24 cellular contexts compared by ENCODE assay signal in genomic region chr1:217244946-217245345, GRCh38.
DNase-seq lines count a peak whose midpoint lies in the region; ATAC-seq and TF ChIP-seq lines count a peak whose summit lies in the region.
"Had no signal": no experiment of that assay in that cellular context is flagged by ENCODE, and none has a peak within 500 bp of the region (broad histone marks: within the 10 kb centered on the region; RNA-seq: fewer than 3 reads in every experiment).

No MANE protein-coding gene starts in this region.

- H3K4me1 ChIP-seq in adipocyte (ENCODE audit: control insufficient read depth, insufficient read depth, low read length) = peaks cover 10% of the 10 kb centered on the region
- peaks cover 0 to 20% (median 10%) of the 10 kb centered on the region in 5 donors for H3K4me1 ChIP-seq in subcutaneous abdominal adipose tissue (ENCODE audit: control insufficient read depth in 5 of 5, insufficient read depth in 5 of 5, low read length in 5 of 5)
- H3K4me1 ChIP-seq in aorta (ENCODE audit: control insufficient read depth in 1 of 2, insufficient read depth in 2 of 2, low read length in 2 of 2) = peaks cover 0 to 4% of the 10 kb centered on the region in 2 donors
- H3K4me1 ChIP-seq in SJCRH30 = no peaks in the 10 kb centered on the region
- H3K4me1 ChIP-seq: A549; BLaER1 treated with 17β-estradiol and CSF1 and Interleukin-3, amounts not matched to agents 10 nM and 100 nM had no signal

- H3K27me3 ChIP-seq in adipocyte (replicated peaks; ENCODE audit: control insufficient read depth, insufficient read depth, low read length) = no peaks in the 10 kb centered on the region
- H3K27me3 ChIP-seq in subcutaneous abdominal adipose tissue (ENCODE audit: control insufficient read depth in 5 of 5, insufficient read depth in 4 of 5, low read length in 5 of 5) = no peaks in the 10 kb centered on the region
- peaks cover 0 to 1% of the 10 kb centered on the region in 2 donors for H3K27me3 ChIP-seq in aorta (ENCODE audit: control insufficient read depth in 1 of 2, insufficient read depth in 2 of 2, low read length in 1 of 2)
- H3K27me3 ChIP-seq in SJCRH30 = no peaks in the 10 kb centered on the region
- H3K27me3 ChIP-seq: BLaER1 treated with 17β-estradiol and CSF1 and Interleukin-3, amounts not matched to agents 10 nM and 100 nM had no signal

- peak overlapping the region; percentile 53 for H3K9ac ChIP-seq in adipocyte (ENCODE audit: low read length)
- no peak overlapping the region for H3K9ac ChIP-seq in subcutaneous abdominal adipose tissue (ENCODE audit: low read length in 5 of 5)
- H3K9ac ChIP-seq: BLaER1 treated with 17β-estradiol and CSF1 and Interleukin-3, amounts not matched to agents 10 nM and 100 nM; GM23248 had no signal

- intact Hi-C loops in aorta (cut with DNase I) = no loop called here

- WGBS in aorta, 2 donors = 7 to 12% methylated on average over 5 of the region's 5 CpGs

- H3K36me3 ChIP-seq in adipocyte (ENCODE audit: control insufficient read depth, insufficient read depth, low read length, severe bottlenecking) (no peaks in the 10 kb centered on the region), subcutaneous abdominal adipose tissue (ENCODE audit: control insufficient read depth in 5 of 5, insufficient read depth in 5 of 5, low read length in 5 of 5) (no peaks in the 10 kb centered on the region), aorta (ENCODE audit: control insufficient read depth in 1 of 2, insufficient read depth in 2 of 2, low read length in 1 of 2) (no peaks in the 10 kb centered on the region), SJCRH30 (no peaks in the 10 kb centered on the region)
- H3K36me3 ChIP-seq: BLaER1 treated with 17β-estradiol and CSF1 and Interleukin-3, amounts not matched to agents 10 nM and 100 nM had no signal

- TF ChIP-seq CTCF in epithelial cell of proximal tubule (conservative IDR thresholded peaks at IDR 0.05; ENCODE audit: low read depth, low read length) (no peak), omental fat pad (IDR thresholded peaks at IDR 0.05) (no peak)

- H3K4me3 ChIP-seq in adipocyte (ENCODE audit: low read length) (no peak overlapping the region), epithelial cell of proximal tubule (ENCODE audit: low read depth, low read length) (no peak overlapping the region), subcutaneous abdominal adipose tissue (ENCODE audit: low read depth in 1 of 5, low read length in 5 of 5) (peak overlapping the region in 1 of 5 donors; percentile 29), aorta (ENCODE audit: low read length in 2 of 2) (no peak overlapping the region), SJCRH30 (no peak overlapping the region)
- H3K4me3 ChIP-seq: A549; BLaER1 treated with 17β-estradiol and CSF1 and Interleukin-3, amounts not matched to agents 10 nM and 100 nM; GM23248 had no signal

- H3K27ac ChIP-seq in subcutaneous abdominal adipose tissue (ENCODE audit: low read depth, low read length) (peak overlapping the region; percentile 77), aorta (ENCODE audit: low read depth in 1 of 2, low read length in 2 of 2) (peak overlapping the region in 1 of 2 donors; percentile 25), SJCRH30 (no peak overlapping the region)
- H3K27ac ChIP-seq: A549; BLaER1 treated with 17β-estradiol and CSF1 and Interleukin-3, amounts not matched to agents 10 nM and 100 nM; GM23248; RWPE1 had no signal

- ATAC-seq in omental fat pad (ENCODE audit: low FRiP score) (peak; percentile 55), aorta (ENCODE audit: low FRiP score) (no peak)
- ATAC-seq: A549, Panc1 had no signal

- DNase-seq in adipocyte (ENCODE audit: low read depth) = no peak
- peak; percentile 38 for DNase-seq in epithelial cell of proximal tubule (ENCODE audit: low read depth)
- DNase-seq in omental fat pad (ENCODE audit: low spot score) = no peak
- no peak for DNase-seq in T1000 (lab: John Stamatoyannopoulos, UW)
- DNase-seq in aorta = no peak
- no peak for DNase-seq in SJCRH30
- DNase-seq: AML-193; CD4-positive, alpha-beta T cell; DMS53; GM23248; H7; NCI-H1048; NCI-H1417; NCI-H1694; NCI-H2081; NCI-H2227 treated with DMSO at 0.1 percent for 48 hours; NCI-H510A; NCI-H69; SHP77 had no signal

- H3K9me3 ChIP-seq in adipocyte (ENCODE audit: control insufficient read depth, low read length) (peaks cover 6% of the 10 kb centered on the region), subcutaneous abdominal adipose tissue (ENCODE audit: control insufficient read depth in 5 of 5, low read length in 5 of 5) (peaks cover 0 to 6% (median 0%) of the 10 kb centered on the region in 5 donors), aorta (ENCODE audit: control insufficient read depth, low read length) (peaks cover 1% of the 10 kb centered on the region), SJCRH30 (replicated peaks) (no peaks in the 10 kb centered on the region)
- H3K9me3 ChIP-seq: A549; BLaER1 treated with 17β-estradiol and CSF1 and Interleukin-3, amounts not matched to agents 10 nM and 100 nM had no signal
